1 cellular context compared by ENCODE assay signal in the genomic region with DNA sequence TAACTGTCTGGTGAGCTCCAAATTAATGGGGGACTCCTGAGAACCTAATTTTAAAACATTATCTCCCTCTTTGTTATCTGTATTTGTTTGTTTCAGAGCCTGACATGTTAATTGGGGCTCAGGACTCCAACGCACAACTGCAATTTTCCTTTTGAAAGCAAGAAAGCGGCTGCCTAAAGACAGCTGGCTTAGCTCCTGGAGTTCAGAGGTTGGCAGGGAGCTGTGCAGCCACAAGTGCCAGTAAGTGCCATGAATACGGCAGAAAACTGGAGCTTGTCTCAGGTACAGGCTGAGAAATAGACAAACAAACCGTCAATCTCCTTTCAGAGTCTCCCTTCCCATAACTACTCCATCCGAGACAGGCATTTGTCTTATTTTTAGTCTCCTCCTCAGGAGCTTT.
TF ChIP-seq lines count a peak whose summit lies in the region.

No MANE protein-coding gene starts in this region.

TF ChIP-seq in H1, 55 proteins besides CTCF, POLR2A, EP300 and RAD21:
- TF ChIP-seq CREB1 (IDR thresholded peaks at IDR 0.05) (no peak), YY1 (IDR thresholded peaks at IDR 0.05; ENCODE audit: low read depth, low read length) (no peak), HDAC2 (IDR thresholded peaks at IDR 0.05; ENCODE audit: borderline replicate concordance in 1 of 2, low read depth in 2 of 2, low read length in 2 of 2) (no peak), TAF7 (optimal IDR thresholded peaks at IDR 0.05; ENCODE audit: borderline replicate concordance, low read depth, low read length) (no peak), EGR1 (IDR thresholded peaks at IDR 0.05; ENCODE audit: borderline replicate concordance, low read depth, low read length) (no peak), RXRA (IDR thresholded peaks at IDR 0.05; ENCODE audit: insufficient read depth, low read depth, low read length) (no peak), CBX5 (IDR thresholded peaks at IDR 0.05; ENCODE audit: low read depth, low read length) (no peak), JUND (IDR thresholded peaks at IDR 0.05; ENCODE audit: low read length) (no peak), CHD2 (IDR thresholded peaks at IDR 0.05; ENCODE audit: low read length) (no peak), TCF12 (IDR thresholded peaks at IDR 0.05; ENCODE audit: low read depth, low read length) (no peak)
TF ChIP-seq in H1: peak in this region for 0.
